ENCODE assay signal across 8 cellular contexts in genomic region chr15:70474682-70475438, GRCh38.
DNase-seq lines count a peak whose midpoint lies in the region; ATAC-seq and TF ChIP-seq lines count a peak whose summit lies in the region.

No MANE protein-coding gene starts in this region.

- peak overlapping the region; percentile 94 for H3K27ac ChIP-seq in RWPE2 (ENCODE audit: poor library complexity, severe bottlenecking)

- TF ChIP-seq CTCF in RWPE2 (IDR thresholded peaks at IDR 0.05; ENCODE audit: poor library complexity, severe bottlenecking) (peak; percentile 15), choroid plexus epithelial cell (conservative IDR thresholded peaks at IDR 0.05; ENCODE audit: low read depth, low read length) (no peak)

- no peaks in the 10 kb centered on the region for H3K27me3 ChIP-seq in RWPE2 (ENCODE audit: insufficient read depth, poor library complexity, severe bottlenecking)

- peaks cover 32% of the 10 kb centered on the region for H3K4me1 ChIP-seq in RWPE2 (ENCODE audit: insufficient read depth, poor library complexity, severe bottlenecking)

- no peaks in the 10 kb centered on the region for H3K36me3 ChIP-seq in RWPE2 (ENCODE audit: low read depth)

- H3K4me3 ChIP-seq in RWPE2 (ENCODE audit: severe bottlenecking): no peak overlapping the region
- H3K4me3 ChIP-seq in choroid plexus epithelial cell (ENCODE audit: low read depth, low read length): peak overlapping the region; percentile 13

- DNase-seq in activated naive CD4-positive, alpha-beta T cell treated with Interleukin-2 at 50 U/mL for 16 hours: peak; percentile 32
- DNase-seq in activated naive CD4-positive, alpha-beta T cell treated with anti-CD3 and anti-CD28 coated beads, Interleukin-2, amount 50 U/mL, for 16 hours: no peak
- peak; percentile 93 for DNase-seq in RWPE2 (ENCODE audit: low spot score)
- peak; percentile 93 for DNase-seq in choroid plexus epithelial cell (ENCODE audit: low read depth)
- peak; percentile 93 for DNase-seq in mesenteric fat pad (ENCODE audit: low spot score)
- no peak for DNase-seq in NAMALWA (ENCODE audit: low spot score)

- ATAC-seq in RWPE2 (ENCODE audit: low read depth): peak; percentile 86
- no peak for ATAC-seq in GM19452 (IDR thresholded peaks at IDR 0.05; ENCODE audit: unreplicated experiment)
- ATAC-seq in GM18870 (IDR thresholded peaks at IDR 0.05; ENCODE audit: unreplicated experiment): no peak

- no peaks in the 10 kb centered on the region for H3K9me3 ChIP-seq in RWPE2 (ENCODE audit: severe bottlenecking)

Comparison
In these comparisons a context has a peak if more than half of its experiments do, and no peak if none do; other contexts are left out.
1. DNase-seq: peak in activated naive CD4-positive, alpha-beta T cell treated with Interleukin-2 at 50 U/mL for 16 hours (single experiment), RWPE2 (single experiment), choroid plexus epithelial cell (single experiment) and mesenteric fat pad (single experiment); none in activated naive CD4-positive, alpha-beta T cell treated with anti-CD3 and anti-CD28 coated beads, Interleukin-2, amount 50 U/mL, for 16 hours (single experiment) and NAMALWA (single experiment).